ENCODE assay signal across 9 cellular contexts in the genomic region with DNA sequence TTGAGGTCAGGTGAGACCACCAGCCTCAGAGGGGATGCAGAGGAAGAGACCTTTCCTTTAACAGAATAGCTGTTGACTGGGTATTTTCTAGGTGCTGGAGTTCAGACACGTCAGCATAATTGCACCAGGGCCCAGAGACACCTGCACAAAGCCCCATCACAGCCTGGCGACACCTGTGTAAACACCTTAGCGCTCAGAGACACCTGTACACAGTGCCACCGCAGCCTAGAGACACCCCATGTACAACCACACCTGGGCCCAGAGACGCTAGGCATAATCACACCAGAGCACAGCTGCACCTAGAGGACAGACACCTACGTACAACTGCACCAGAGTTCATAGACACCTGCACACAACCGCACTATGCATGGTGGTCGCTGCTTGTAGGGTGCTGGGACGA. TPM values are rescaled to one million over a fixed set of nuclear protein-coding genes. Genes with fewer than 3 reads are reported as not detected.
A peak's percentile ranks its signal among the peaks of the same experiment; 100 is the strongest.
DNase-seq lines count a peak whose midpoint lies in the region; ATAC-seq and TF ChIP-seq lines count a peak whose summit lies in the region.
"Had no signal": no experiment of that assay in that cellular context is flagged by ENCODE, and none has a peak within 500 bp of the region (broad histone marks: within the 10 kb centered on the region; RNA-seq: fewer than 3 reads in every experiment).

No MANE protein-coding gene starts in this region.

- H3K27me3 Mint-ChIP-seq in GM23338 (ENCODE audit: insufficient read depth, low read depth, poor library complexity): peaks cover 8% of the 10 kb centered on the region
- no peaks in the 10 kb centered on the region for H3K27me3 Mint-ChIP-seq in T-cell

- POLR2A ChIA-PET in T-cell (lab: Charles Lee): no interaction called here

- intact Hi-C loops in heart left ventricle (cut with DNase I) (loop anchor here in 1 of 10 donors (5.0 kb wide), 1 partner anchor 116 kb away; no protein-coding TSS in a partner anchor), uterus (cut with DNase I; ENCODE audit: low total_unique reads) (no loop called here)

- no peaks in the 10 kb centered on the region for H3K9me2 ChIP-seq in GM23338 (ENCODE audit: insufficient read depth)
- no peaks in the 10 kb centered on the region for H3K9me2 ChIP-seq in hepatocyte (replicated peaks; ENCODE audit: insufficient read depth)

- H3K36me3 Mint-ChIP-seq in GM23338 (ENCODE audit: low read depth) (peaks cover 67% of the 10 kb centered on the region), T-cell (peaks cover 7% of the 10 kb centered on the region)

- ATAC-seq in GM23338 (no peak), T-cell (replicated peaks in 1 of 4) (no peak), heart left ventricle (no peak)

- DNase-seq in GM23338 (ENCODE audit: low spot score) (no peak), T-cell (no peak), hepatocyte (ENCODE audit: low spot score) (no peak), GOT3 (lab: John Stamatoyannopoulos, UW) (no peak), heart left ventricle (no peak), SIG-M5 treated with dmso at 0.1 percent for 504 hours (lab: John Stamatoyannopoulos, UW; ENCODE audit: unreplicated experiment) (no peak), uterus (no peak)
- DNase-seq: right cardiac atrium had no signal

- H3K79me2 ChIP-seq in ACC112 (ENCODE audit: control insufficient read depth, insufficient read depth, low read length, unreplicated experiment): peaks cover 68% of the 10 kb centered on the region
- H3K79me2 ChIP-seq in GM23338 (replicated peaks; ENCODE audit: insufficient read depth): peaks cover 71% of the 10 kb centered on the region
- H3K79me2 ChIP-seq in hepatocyte: peaks cover 37% of the 10 kb centered on the region

- H3F3A ChIP-seq in GM23338 (replicated peaks; ENCODE audit: low read depth): 0 out of 2 replicates have a peak, but pooled peaks cover 6% of the 10 kb centered on the region

- peak overlapping the region; percentile 95 for H3K4me2 ChIP-seq in GM23338
- peak overlapping the region; percentile 98 for H3K4me2 ChIP-seq in hepatocyte

- H3K36me3 ChIP-seq in ACC112 (ENCODE audit: insufficient read depth, low read length) (peaks cover 16% of the 10 kb centered on the region), GM23338 (ENCODE audit: insufficient read depth) (peaks cover 45% of the 10 kb centered on the region), hepatocyte (replicated peaks; ENCODE audit: insufficient read depth, low read depth) (no peaks in the 10 kb centered on the region), heart left ventricle (peaks cover 0 to 28% (median 25%) of the 10 kb centered on the region in 9 donors), uterus (no peaks in the 10 kb centered on the region)

- H3K27ac ChIP-seq in ACC112 (ENCODE audit: low read depth, low read length) (no peak overlapping the region), GM23338 (ENCODE audit: low read depth) (no peak overlapping the region), hepatocyte (no peak overlapping the region), heart left ventricle (no peak overlapping the region), uterus (no peak overlapping the region)

- H3K4me3 ChIP-seq in ACC112 (ENCODE audit: low read depth, low read length) (peak overlapping the region; percentile 95), GM23338 (peak overlapping the region; percentile 92), hepatocyte (no peak overlapping the region), heart left ventricle (peak overlapping the region in 2 of 12 donors; percentile 83 to 98), uterus (peak overlapping the region in 1 of 2 donors; percentile 74)

- peaks cover 17% of the 10 kb centered on the region for H3K4me1 Mint-ChIP-seq in GM23338
- H3K4me1 Mint-ChIP-seq in T-cell: peaks cover 14 to 26% (median 22%) of the 10 kb centered on the region in 3 donors

- H4K20me1 ChIP-seq in GM23338 (replicated peaks; ENCODE audit: insufficient read depth) (peaks cover 26% of the 10 kb centered on the region), hepatocyte (ENCODE audit: insufficient read depth, poor library complexity, severe bottlenecking) (no peaks in the 10 kb centered on the region)

- H3K4me1 ChIP-seq in ACC112 (ENCODE audit: control insufficient read depth, insufficient read depth, low read length, unreplicated experiment): peaks cover 18% of the 10 kb centered on the region
- peaks cover 14% of the 10 kb centered on the region; the same call in 1 of the 2 replicates for H3K4me1 ChIP-seq in GM23338 (ENCODE audit: insufficient read depth)
- H3K4me1 ChIP-seq in hepatocyte (ENCODE audit: insufficient read depth): peaks cover 10% of the 10 kb centered on the region
- peaks cover 0 to 24% (median 14%) of the 10 kb centered on the region in 12 donors for H3K4me1 ChIP-seq in heart left ventricle
- peaks cover 0 to 20% of the 10 kb centered on the region in 2 donors for H3K4me1 ChIP-seq in uterus

- H2AFZ ChIP-seq in ACC112 (ENCODE audit: low read length, unreplicated experiment) (no peak overlapping the region), GM23338 (peak overlapping the region; percentile 76; the same call in 1 of the 2 replicates), hepatocyte (no peak overlapping the region)

- H3K27ac Mint-ChIP-seq in GM23338 (peak overlapping the region; percentile 81; the same call in 1 of the 2 replicates), T-cell (no peak overlapping the region)

- 85% methylated on average over 9 of the region's 9 CpGs for WGBS in hepatocyte (ENCODE audit: low lambda C conversion rate, missing lambda C conversion rate)
- WGBS in heart left ventricle, 4 donors: 89 to 93% (median 90%) methylated on average over 9 of the region's 9 CpGs

- CTCF ChIA-PET in T-cell (lab: Charles Lee): no interaction called here

- TF ChIP-seq CTCF in GM23338 (conservative IDR thresholded peaks at IDR 0.05; ENCODE audit: low read depth in 2 of 2) (no peak), hepatocyte (IDR thresholded peaks at IDR 0.05; ENCODE audit: poor library complexity) (no peak), heart left ventricle (IDR thresholded peaks at IDR 0.05) (no peak), uterus (IDR thresholded peaks at IDR 0.05) (no peak)

- no peaks in the 10 kb centered on the region for H3K9me3 Mint-ChIP-seq in GM23338
- no peaks in the 10 kb centered on the region for H3K9me3 Mint-ChIP-seq in T-cell

- H3K27me3 ChIP-seq in ACC112 (ENCODE audit: insufficient read depth, low read length) (no peaks in the 10 kb centered on the region), GM23338 (ENCODE audit: insufficient read depth) (no peaks in the 10 kb centered on the region), hepatocyte (no peaks in the 10 kb centered on the region), heart left ventricle (no peaks in the 10 kb centered on the region), uterus (no peaks in the 10 kb centered on the region)

- TF ChIP-seq POLR2A in heart left ventricle (IDR thresholded peaks at IDR 0.05) (no peak), uterus (IDR thresholded peaks at IDR 0.05) (no peak)

- H3K4me3 Mint-ChIP-seq in GM23338 (peak overlapping the region; percentile 90), T-cell (peak overlapping the region; percentile 49 to 82 (median 64))

- H3K9me3 ChIP-seq in hepatocyte (ENCODE audit: low read depth): no peaks in the 10 kb centered on the region
- H3K9me3 ChIP-seq in heart left ventricle: no peaks in the 10 kb centered on the region
- no peaks in the 10 kb centered on the region for H3K9me3 ChIP-seq in uterus

TF ChIP-seq in GM23338, 12 proteins besides CTCF, POLR2A, EP300 and RAD21 (continues in another document):
- no peak for TF ChIP-seq JUNB (IDR thresholded peaks at IDR 0.05; ENCODE audit: unreplicated experiment)

RNA-seq across cellular contexts. Expression of a gene that starts 1.0 kb away (rescaled TPM):
- 44.4 and 44.8 TPM in 2 replicates for total RNA-seq in GM23338 (2014; rRNA removed; shearing (Covaris generic))
- 42.2 and 42.5 TPM in 2 replicates for polyA plus RNA-seq in GM23338 (2016; fragmentation: Nextera tagmentation; extraction: Ambion mirVana)
- 1 to 10 TPM in 2 of 5 donors, under 1 TPM in 3; 0.66 to 1.3 (median 0.95) TPM for total RNA-seq in T-cell
- total RNA-seq in hepatocyte: 6.5 and 9.4 TPM in 2 replicates
- polyA plus RNA-seq in hepatocyte: 8.7 and 9.2 TPM in 2 replicates
- total RNA-seq in heart left ventricle: 1 to 10 TPM in 2 of 9 donors, under 1 TPM in 7; 0.31 to 4.2 (median 0.49) TPM
- 1 to 10 TPM in 1 of 2 donors, under 1 TPM in 1; 0.19 to 1.8 TPM for polyA plus RNA-seq in heart left ventricle
- total RNA-seq in uterus: 10 to 100 TPM in 1 of 4 donors, 1 to 10 TPM in 2, not detected in 1; 1.2 to 10.5 (median 1.3) TPM

RNA-seq across cellular contexts. Expression of a gene that starts 1.1 kb away (rescaled TPM):
- 41.6 and 54.7 TPM in 2 replicates for total RNA-seq in GM23338 (2014; rRNA removed; shearing (Covaris generic))
- polyA plus RNA-seq in GM23338 (2016; fragmentation: Nextera tagmentation; extraction: Ambion mirVana): 29.8 and 32.9 TPM in 2 replicates
- 100 to 1,000 TPM in 1 of 5 donors, 10 to 100 TPM in 4; 78.3 to 127 (median 83.0) TPM for total RNA-seq in T-cell
- total RNA-seq in hepatocyte: 16.5 and 20.3 TPM in 2 replicates
- polyA plus RNA-seq in hepatocyte: 17.8 and 22.0 TPM in 2 replicates
- total RNA-seq in heart left ventricle: 10 to 100 TPM; 17.9 to 32.1 (median 23.9) TPM
- polyA plus RNA-seq in heart left ventricle: 10 to 100 TPM; 17.5 to 19.5 TPM
- 10 to 100 TPM; 31.0 to 53.9 (median 44.2) TPM for total RNA-seq in uterus

RNA-seq across cellular contexts. Expression of a gene that starts 42.9 kb away (rescaled TPM):
- 21.8 and 29.1 TPM in 2 replicates for total RNA-seq in GM23338 (2014; rRNA removed; shearing (Covaris generic))
- 5.1 and 8.0 TPM in 2 replicates for polyA plus RNA-seq in GM23338 (2016; fragmentation: Nextera tagmentation; extraction: Ambion mirVana)
- total RNA-seq in T-cell: 10 to 100 TPM in 3 of 5 donors, 1 to 10 TPM in 2; 6.5 to 38.0 (median 11.6) TPM
- 3.0 and 5.8 TPM in 2 replicates for total RNA-seq in hepatocyte
- 7.3 and 8.5 TPM in 2 replicates for polyA plus RNA-seq in hepatocyte
- total RNA-seq in heart left ventricle: 10 to 100 TPM in 6 of 9 donors, 1 to 10 TPM in 3; 6.6 to 25.0 (median 10.8) TPM
- 10 to 100 TPM in 1 of 2 donors, 1 to 10 TPM in 1; 6.3 to 12.5 TPM for polyA plus RNA-seq in heart left ventricle
- 10 to 100 TPM in 1 of 4 donors, 1 to 10 TPM in 2, not detected in 1; 1.8 to 14.4 (median 8.2) TPM for total RNA-seq in uterus
